ENCODE assay signal across 9 cellular contexts in genomic region chr10:44963772-44964633, GRCh38. TPM values are rescaled to one million over a fixed set of nuclear protein-coding genes. Genes with fewer than 3 reads are reported as not detected.
DNase-seq lines count a peak whose midpoint lies in the region; ATAC-seq and TF ChIP-seq lines count a peak whose summit lies in the region.
"Had no signal": no experiment of that assay in that cellular context is flagged by ENCODE, and none has a peak within 500 bp of the region (broad histone marks: within the 10 kb centered on the region; RNA-seq: fewer than 3 reads in every experiment).

No MANE protein-coding gene starts in this region.

- no peaks in the 10 kb centered on the region for H3K27me3 ChIP-seq in stomach
- no peaks in the 10 kb centered on the region for H3K27me3 ChIP-seq in CD4-positive, alpha-beta T cell (ENCODE audit: control insufficient read depth, insufficient read depth, low read length)

- no peaks in the 10 kb centered on the region for H3K27me3 Mint-ChIP-seq in CD4-positive, alpha-beta T cell

- no peak overlapping the region for H3K4me3 Mint-ChIP-seq in CD4-positive, alpha-beta T cell

- no peaks in the 10 kb centered on the region for H3K36me3 Mint-ChIP-seq in CD4-positive, alpha-beta T cell (ENCODE audit: low read depth)

- TF ChIP-seq EP300 in stomach (IDR thresholded peaks at IDR 0.05), result no peak

- no peaks in the 10 kb centered on the region for H3K9me3 ChIP-seq in stomach
- no peaks in the 10 kb centered on the region for H3K9me3 ChIP-seq in CD4-positive, alpha-beta T cell (ENCODE audit: control insufficient read depth, low read length)

- H3K27ac Mint-ChIP-seq in CD4-positive, alpha-beta T cell, result no peak overlapping the region

- CTCF ChIA-PET in CD4-positive, alpha-beta T cell (lab: Charles Lee), result no interaction called here

- no peak for TF ChIP-seq POLR2A in stomach (IDR thresholded peaks at IDR 0.05)

- peak overlapping the region in 3 of 4 donors; percentile 2 to 16 (median 10) for H3K4me3 ChIP-seq in stomach

- peaks cover 50 to 92% (median 75%) of the 10 kb centered on the region in 4 donors for H3K4me1 ChIP-seq in stomach

- intact Hi-C loops in stomach (cut with DNase I; ENCODE audit: low total_unique reads), result no loop called here
- intact Hi-C loops in CD4-positive, alpha-beta T cell (cut with DNase I, micrococcal nuclease), result no loop called here

- no peak for TF ChIP-seq CTCF in stomach (IDR thresholded peaks at IDR 0.05)
- TF ChIP-seq CTCF in CD4-positive, alpha-beta T cell (IDR thresholded peaks at IDR 0.05), result no peak

- DNase-seq in anterior cingulate cortex (lab: John Stamatoyannopoulos, UW), result peak; percentile 39 to 99 (median 92)
- peak; percentile 74 for DNase-seq in left lobe of liver (ENCODE audit: low spot score)
- peak; percentile 77 for DNase-seq in stomach
- no peak for DNase-seq in UCSD-AML1 (lab: John Stamatoyannopoulos, UW; ENCODE audit: unreplicated experiment)
- DNase-seq in CD4-positive, alpha-beta T cell, result no peak

- no peaks in the 10 kb centered on the region for H3K36me3 ChIP-seq in stomach

- peaks cover 33% of the 10 kb centered on the region for H3K4me1 Mint-ChIP-seq in CD4-positive, alpha-beta T cell (ENCODE audit: low read depth)

- WGBS in stomach, 5 donors, result 46 to 62% (median 53%) methylated on average over 14 to 15 of the region's 15 CpGs

- ATAC-seq in GM21367 (IDR thresholded peaks at IDR 0.05; ENCODE audit: unreplicated experiment) (peak; percentile 15), left lobe of liver (peak; percentile 47), GM19351 (IDR thresholded peaks at IDR 0.05; ENCODE audit: unreplicated experiment) (no peak), HG03280 (IDR thresholded peaks at IDR 0.05; ENCODE audit: unreplicated experiment) (no peak)
- ATAC-seq in CD4-positive, alpha-beta T cell (ENCODE audit: poor library complexity), result no peak

- peak overlapping the region; percentile 43 to 92 (median 68) for H3K27ac ChIP-seq in stomach
- no peak overlapping the region for H3K27ac ChIP-seq in CD4-positive, alpha-beta T cell (ENCODE audit: low read depth, low read length)

- H3K9me3 Mint-ChIP-seq in CD4-positive, alpha-beta T cell, result no peaks in the 10 kb centered on the region

- POLR2A ChIA-PET in CD4-positive, alpha-beta T cell (lab: Charles Lee), result interaction anchor here (0.6 to 1.0 kb wide), 2 partner anchors 10 to 14 kb away, joined by 3 read pairs; no protein-coding TSS in a partner anchor

RNA-seq across cellular contexts. Expression of gene RASSF4, which starts 4.4 kb away (rescaled TPM):
- total RNA-seq in left lobe of liver (25.0 TPM), stomach (10 to 100 TPM in 4 of 5 donors, 1 to 10 TPM in 1; 7.8 to 74.5 (median 22.7) TPM)
- polyA plus RNA-seq in stomach, result 10 to 100 TPM in 2 of 3 donors, 1 to 10 TPM in 1; 7.8 to 13.7 (median 10.4) TPM
- 1 to 10 TPM in 1 of 2 experiments, under 1 TPM in 1; 0.88 to 1.4 TPM for total RNA-seq in CD4-positive, alpha-beta T cell

RNA-seq across cellular contexts. Expression of gene DEPP1, which starts 14.6 kb away (rescaled TPM):
- total RNA-seq in left lobe of liver (6.8 TPM), stomach (10 to 100 TPM in 4 of 5 donors, 1 to 10 TPM in 1; 9.8 to 72.9 (median 29.0) TPM)
- polyA plus RNA-seq in stomach, result 10 to 100 TPM; 24.4 to 65.1 (median 42.0) TPM
- not detected for total RNA-seq in CD4-positive, alpha-beta T cell

RNA-seq across cellular contexts. Expression of gene ZNF22, which starts 36.7 kb away (rescaled TPM):
- total RNA-seq in left lobe of liver, result 12.9 TPM
- 10 to 100 TPM in 3 of 5 donors, 1 to 10 TPM in 1, under 1 TPM in 1; 0.58 to 39.8 (median 13.4) TPM for total RNA-seq in stomach
- polyA plus RNA-seq in stomach, result 10 to 100 TPM; 12.1 to 23.5 (median 20.2) TPM
- total RNA-seq in CD4-positive, alpha-beta T cell, result 10 to 100 TPM; 14.1 to 15.3 TPM

RNA-seq across cellular contexts. Expression of gene TMEM72, which starts 52.9 kb away (rescaled TPM):
- not detected for total RNA-seq in left lobe of liver
- total RNA-seq in stomach, result 10 to 100 TPM in 1 of 5 donors, 1 to 10 TPM in 1, not detected in 3; 1.3 to 30.4 TPM
- under 1 TPM in 1 of 3 donors, not detected in 2; 0.13 TPM for polyA plus RNA-seq in stomach
- total RNA-seq in CD4-positive, alpha-beta T cell, result not detected
- total RNA-seq: dermis microvascular lymphatic vessel endothelial cell had no signal

Comparison
In these comparisons a context has a peak if more than half of its experiments do, and no peak if none do; other contexts are left out.
1. ATAC-seq: peak in GM21367 (single experiment) and left lobe of liver (single experiment); none in GM19351 (single experiment), HG03280 (single experiment) and CD4-positive, alpha-beta T cell (single experiment).
2. DNase-seq: peak in anterior cingulate cortex (58 of 58), left lobe of liver (single experiment) and stomach (single experiment); none in UCSD-AML1 (single experiment) and CD4-positive, alpha-beta T cell (0 of 10).